In the genomic region with DNA sequence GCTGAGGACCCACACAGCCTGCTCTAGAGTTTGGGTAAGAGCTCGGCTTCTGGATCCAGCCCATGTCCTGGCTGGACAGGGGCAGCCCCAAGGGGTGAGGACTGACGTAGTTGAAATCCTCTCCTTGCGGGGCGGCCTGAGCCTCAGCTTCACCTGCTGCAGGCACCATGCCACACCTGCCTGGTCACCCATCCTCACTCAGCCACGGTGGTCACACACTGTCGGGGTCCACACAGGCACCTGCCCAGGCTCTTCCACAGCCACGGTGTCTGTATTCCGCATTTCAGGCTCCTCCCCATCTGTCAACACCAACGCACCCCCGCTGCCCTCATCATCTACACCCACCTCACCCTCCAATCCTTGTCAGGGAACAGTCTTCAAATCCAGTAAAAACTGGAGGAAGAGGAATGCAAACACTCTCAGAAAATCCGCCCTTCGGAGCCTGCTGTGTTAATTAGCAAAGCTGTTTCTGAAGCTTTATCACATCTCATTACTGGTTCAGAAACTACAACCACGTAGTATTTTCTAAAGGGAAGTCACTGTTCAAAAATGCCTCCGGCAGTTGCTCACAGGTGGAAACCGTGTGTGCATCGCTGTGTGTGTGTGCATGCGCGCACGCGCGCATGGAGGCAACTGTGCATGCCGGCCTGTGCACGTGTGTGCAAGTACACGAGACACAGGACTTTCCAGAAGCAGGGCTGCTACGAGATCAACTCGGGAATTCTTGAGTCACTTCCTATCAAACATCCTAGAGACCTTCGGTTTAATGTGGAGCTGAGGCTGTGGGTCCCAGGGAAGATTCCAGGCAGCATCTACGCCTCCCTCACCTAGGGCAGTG, we compare ENCODE assay signal across 16 cellular contexts. TPM values are rescaled to one million over a fixed set of nuclear protein-coding genes. Genes with fewer than 3 reads are reported as not detected.
DNase-seq lines count a peak whose midpoint lies in the region; ATAC-seq, FAIRE-seq and TF ChIP-seq lines count a peak whose summit lies in the region.
"Had no signal": no experiment of that assay in that cellular context is flagged by ENCODE, and none has a peak within 500 bp of the region (broad histone marks: within the 10 kb centered on the region; RNA-seq: fewer than 3 reads in every experiment).

No MANE protein-coding gene starts in this region.

- TF ChIP-seq CTCF in H9 (conservative IDR thresholded peaks at IDR 0.05) (no peak), foreskin fibroblast (IDR thresholded peaks at IDR 0.05; ENCODE audit: low read depth, low read length) (no peak)

- no peak overlapping the region for H3K56ac ChIP-seq in H9 (ENCODE audit: insufficient read length, low read depth, low read length)

- H3K27me3 Mint-ChIP-seq in H9 (ENCODE audit: low read depth) (peaks cover 11% of the 10 kb centered on the region), naive B cell (no peaks in the 10 kb centered on the region)
- H3K27me3 Mint-ChIP-seq: stimulated activated naive B cell treated with anti-CD40 and anti-IgM and Interleukin-4, amounts not matched to agents 10 μg/mL and 1 μg/mL and 100 μg/mL, for 72 hours had no signal

- TF ChIP-seq POLR2A in H54 (IDR thresholded peaks at IDR 0.05; ENCODE audit: low read depth, low read length), result no peak

- no peak for FAIRE-seq in H54 (lab: Jason Lieb, UNC)
- FAIRE-seq: GM12878 had no signal

- H3K9me3 Mint-ChIP-seq in H9 (peaks cover 0 to 4% of the 10 kb centered on the region in 2 experiments; a peak in 2 of 5 replicates), naive B cell (peaks cover 0 to 3% (median 0%) of the 10 kb centered on the region in 7 donors)
- H3K9me3 Mint-ChIP-seq: immature natural killer cell had no signal

- no peak overlapping the region for H3K4me3 Mint-ChIP-seq in H9
- peak overlapping the region in 5 of 8 donors; percentile 21 to 66 (median 49) for H3K4me3 Mint-ChIP-seq in naive B cell
- H3K4me3 Mint-ChIP-seq: immature natural killer cell; stimulated activated naive B cell treated with anti-CD40 and anti-IgM and Interleukin-4, amounts not matched to agents 10 μg/mL and 1 μg/mL and 100 μg/mL, for 72 hours had no signal

- H3K27ac Mint-ChIP-seq in H9, result peak overlapping the region in 2 of 3 experiments; percentile 16 to 39; a peak in 2 of 7 replicates
- peak overlapping the region; percentile 43 to 92 (median 89) for H3K27ac Mint-ChIP-seq in naive B cell
- H3K27ac Mint-ChIP-seq: immature natural killer cell had no signal

- no peak overlapping the region for H2BK120ac ChIP-seq in H9 (ENCODE audit: low read depth, low read length, poor library complexity, severe bottlenecking)

- no CpG with 5 or more reads among the region's 28 CpGs for WGBS in H9 (ENCODE audit: extremely low coverage, insufficient read length, low lambda C conversion rate)

- H2BK12ac ChIP-seq in H9 (ENCODE audit: insufficient read length, low read depth, low read length), result no peak overlapping the region

- H3K36me3 Mint-ChIP-seq in H9 (ENCODE audit: insufficient read depth in 1 of 3, low read depth in 3 of 3) (peaks cover 0 to 21% (median 5%) of the 10 kb centered on the region in 3 experiments; a peak in 4 of 7 replicates), naive B cell (peaks cover 6 to 50% of the 10 kb centered on the region in 2 donors)

- DNase-seq in Ammon's horn (ENCODE audit: low spot score) (peak; percentile 24), H9 (peak; percentile 24), dermis blood vessel endothelial cell (peak; percentile 58), naive B cell (no peak), cerebellum (ENCODE audit: low spot score) (no peak), foreskin fibroblast (no peak), H54 (ENCODE audit: insufficient read length, low spot score) (no peak)
- DNase-seq: immature natural killer cell; NCI-H187 treated with DMSO at 0.1 percent for 48 hours; NCI-H69; stimulated activated CD4-positive, alpha-beta T cell treated with anti-CD3 and anti-CD28 coated beads, Interleukin-4, amount 100 ng/mL, for 24 hours; stimulated activated naive B cell treated with anti-CD40 and anti-IgM and Interleukin-4, amounts not matched to agents 10 μg/mL and 1 μg/mL and 100 μg/mL, for 72 hours had no signal

- H3K14ac ChIP-seq in H9 (ENCODE audit: insufficient read depth, low read length), result no peak overlapping the region

- H3K9ac ChIP-seq in H9 (ENCODE audit: extremely low read depth, insufficient read length, low read length), result no peak overlapping the region
- H3K9ac ChIP-seq: KMS-11 had no signal

- H2AFZ ChIP-seq in H9 (ENCODE audit: low read length), result no peak overlapping the region

- no peak overlapping the region for H2AK5ac ChIP-seq in H9 (ENCODE audit: insufficient read length, low read length)

- H3K79me2 ChIP-seq in H9 (ENCODE audit: insufficient read depth, low read length), result no peaks in the 10 kb centered on the region

- no peaks in the 10 kb centered on the region for H3K9me3 ChIP-seq in H9 (ENCODE audit: control insufficient read depth, low read depth, low read length)

- ATAC-seq in naive B cell (ENCODE audit: low read depth in 2 of 2) (no peak), HG03045 (IDR thresholded peaks at IDR 0.05; ENCODE audit: unreplicated experiment) (no peak)
- ATAC-seq: GM12878 had no signal

- no peak overlapping the region for H2BK20ac ChIP-seq in H9 (ENCODE audit: low read depth, low read length, poor library complexity, severe bottlenecking)

- H3K79me1 ChIP-seq in H9 (ENCODE audit: insufficient read depth, low read depth, low read length, poor library complexity, severe bottlenecking), result no peaks in the 10 kb centered on the region

- H4K20me1 ChIP-seq in H9 (ENCODE audit: control insufficient read depth, insufficient read depth, insufficient read length), result no peaks in the 10 kb centered on the region

- no peak overlapping the region for H3K4me3 ChIP-seq in foreskin fibroblast (ENCODE audit: low read depth in 1 of 2, low read length in 2 of 2)
- H3K4me3 ChIP-seq: dorsolateral prefrontal cortex, GM12878 had no signal

- no peak overlapping the region for H3K27ac ChIP-seq in H9 (ENCODE audit: insufficient read length, low read depth, low read length)
- H3K27ac ChIP-seq: KMS-11 had no signal

- H4K91ac ChIP-seq in H9 (ENCODE audit: insufficient read length, low read depth, low read length), result no peak overlapping the region

- no peak overlapping the region for H2BK15ac ChIP-seq in H9 (ENCODE audit: low read depth, low read length)

- no peak overlapping the region for H4K5ac ChIP-seq in H9 (ENCODE audit: insufficient read length, low read depth, low read length)

- no peaks in the 10 kb centered on the region for H3K23me2 ChIP-seq in H9 (ENCODE audit: insufficient read length, low read depth, low read length, poor library complexity, severe bottlenecking)

- H3K4me2 ChIP-seq in H9 (ENCODE audit: insufficient read depth, insufficient read length, low read length), result no peak overlapping the region
- H3K4me2 ChIP-seq: KMS-11 had no signal

- H3K4me1 Mint-ChIP-seq in H9 (peaks cover 4 to 17% of the 10 kb centered on the region in 2 experiments; a peak in 3 of 4 replicates), naive B cell (peaks cover 30 to 45% (median 33%) of the 10 kb centered on the region in 3 donors)

- H3K4ac ChIP-seq in H9 (ENCODE audit: low read depth, low read length), result no peak overlapping the region

- no peak overlapping the region for H2BK5ac ChIP-seq in H9 (ENCODE audit: insufficient read length, low read length)

- H3K23ac ChIP-seq in H9 (ENCODE audit: insufficient read length, low read depth, low read length), result no peak overlapping the region

- H3K4me1 ChIP-seq in H9 (ENCODE audit: insufficient read depth, low read length), result no peaks in the 10 kb centered on the region

- H3K18ac ChIP-seq in H9 (ENCODE audit: insufficient read length, low read depth, low read length), result no peak overlapping the region

- no peak overlapping the region for H4K8ac ChIP-seq in H9 (replicated peaks; ENCODE audit: insufficient read length, low read depth, low read length)

- no peaks in the 10 kb centered on the region for H3K27me3 ChIP-seq in H9 (ENCODE audit: insufficient read depth, low read length)
- H3K27me3 ChIP-seq: dorsolateral prefrontal cortex had no signal

- no peak overlapping the region for H3T11ph ChIP-seq in H9 (ENCODE audit: low read length)

RNA-seq across cellular contexts. Expression of a gene that starts 38.2 kb away (rescaled TPM):
- total RNA-seq in H9 (2021) (10.3 and 13.0 TPM in 2 replicates), dermis blood vessel endothelial cell (54.4 and 65.5 TPM in 2 replicates), cerebellum (26.4 TPM)
- 10 to 100 TPM; 26.3 to 40.9 (median 34.5) TPM for polyA plus RNA-seq in naive B cell (ENCODE audit: low read depth in 6 of 6)

RNA-seq across cellular contexts. Expression of a gene that starts 51.2 kb away (rescaled TPM):
- total RNA-seq in H9 (2021), result 0.46 TPM in 1 of 2 replicates, not detected in the other
- total RNA-seq in dermis blood vessel endothelial cell, result 5.2 and 10.9 TPM in 2 replicates
- polyA plus RNA-seq in naive B cell (ENCODE audit: low read depth in 6 of 6), result 10 to 100 TPM in 1 of 6 donors, 1 to 10 TPM in 5; 1.8 to 10.5 (median 4.5) TPM
- 2.3 TPM for total RNA-seq in cerebellum

Comparison
In these comparisons a context has a peak if more than half of its experiments do, and no peak if none do; other contexts are left out.
1. DNase-seq: peak in Ammon's horn (single experiment), H9 (single experiment) and dermis blood vessel endothelial cell (single experiment); none in naive B cell (single experiment), cerebellum (single experiment), foreskin fibroblast (0 of 2) and H54 (single experiment).
2. H3K4me3 Mint-ChIP-seq: peak in naive B cell (5 of 8); none in H9 (0 of 2).